Comparison of ENCODE assay signal across 26 cellular contexts in genomic region chr9:113148377-113148715, GRCh38.
"Had no signal": no experiment of that assay in that cellular context is flagged by ENCODE, and none has a peak within 500 bp of the region (broad histone marks: within the 10 kb centered on the region; RNA-seq: fewer than 3 reads in every experiment).

No MANE protein-coding gene starts in this region.

- FAIRE-seq: urothelium cell line had no signal

- H3K27me3 ChIP-seq: right atrium auricular region, upper lobe of right lung had no signal

- H2AFZ ChIP-seq: hepatocyte, neural progenitor cell had no signal

- H3K9ac ChIP-seq: neural progenitor cell had no signal

- H3K36me3 ChIP-seq: left ventricle myocardium inferior, neural progenitor cell, right atrium auricular region, spleen, thoracic aorta, tibial artery, upper lobe of right lung had no signal

- H3K27ac Mint-ChIP-seq: memory B cell; naive thymus-derived CD4-positive, alpha-beta T cell; neural progenitor cell; progenitor cell of endocrine pancreas; stimulated activated effector memory CD8-positive, alpha-beta T cell treated with anti-CD3 and anti-CD28 coated beads, Interleukin-12 subunit alpha, Interleukin-12 subunit beta, amount 100 ng/mL, for 72 hours had no signal

- H3K9me3 Mint-ChIP-seq: memory B cell; natural killer cell treated with Interleukin-12 subunit alpha and Interleukin-12 subunit beta and Interleukin-15 and Interleukin-18, amount 100 ng/mL, for 72 hours; stimulated activated effector memory CD8-positive, alpha-beta T cell treated with anti-CD3 and anti-CD28 coated beads, Interleukin-12 subunit alpha, Interleukin-12 subunit beta, amount 100 ng/mL, for 72 hours; stimulated activated naive CD8-positive, alpha-beta T cell treated with anti-CD3 and anti-CD28 coated beads, Interleukin-15, amount 100 ng/mL, for 72 hours had no signal

- H3K4me1 Mint-ChIP-seq: neural progenitor cell had no signal

- H3K4me3 Mint-ChIP-seq: memory B cell; natural killer cell treated with Interleukin-12 subunit alpha and Interleukin-12 subunit beta and Interleukin-15 and Interleukin-18, amount 100 ng/mL, for 72 hours; stimulated activated effector memory CD8-positive, alpha-beta T cell treated with anti-CD3 and anti-CD28 coated beads, Interleukin-12 subunit alpha, Interleukin-12 subunit beta, amount 100 ng/mL, for 72 hours; stimulated activated naive CD8-positive, alpha-beta T cell treated with anti-CD3 and anti-CD28 coated beads, Interleukin-15, amount 100 ng/mL, for 72 hours had no signal

- H3K9me3 ChIP-seq: heart right ventricle, left ventricle myocardium inferior, mucosa of descending colon, neutrophil, right atrium auricular region, spleen, thoracic aorta, tibial artery, upper lobe of right lung had no signal

- DNase-seq: heart right ventricle; islet precursor cell; left ventricle myocardium inferior; midbrain; mucosa of descending colon; naive thymus-derived CD4-positive, alpha-beta T cell; occipital lobe; spleen; stimulated activated CD4-positive, alpha-beta T cell treated with anti-CD3 and anti-CD28 coated beads, Interleukin-4, amount 100 ng/mL, for 24 hours; stimulated activated naive CD4-positive, alpha-beta T cell; stimulated activated naive CD8-positive, alpha-beta T cell treated with anti-CD3 and anti-CD28 coated beads, Interleukin-15, amount 100 ng/mL, for 72 hours; tibial artery; trophoblast cell; upper lobe of right lung had no signal

- H3K4me3 ChIP-seq: heart right ventricle, hepatocyte, left ventricle myocardium inferior, mucosa of descending colon, neural progenitor cell, right atrium auricular region, skin epidermis, spleen, thoracic aorta, tibial artery, upper lobe of right lung had no signal

- H3K36me3 Mint-ChIP-seq: natural killer cell treated with Interleukin-12 subunit alpha and Interleukin-12 subunit beta and Interleukin-15 and Interleukin-18, amount 100 ng/mL, for 72 hours; neural progenitor cell; stimulated activated effector memory CD8-positive, alpha-beta T cell treated with anti-CD3 and anti-CD28 coated beads, Interleukin-12 subunit alpha, Interleukin-12 subunit beta, amount 100 ng/mL, for 72 hours had no signal

- H3K79me2 ChIP-seq: hepatocyte had no signal

- H3K27ac ChIP-seq: hepatocyte, left ventricle myocardium inferior, neural progenitor cell, neutrophil, right atrium auricular region, skin epidermis, thoracic aorta, tibial artery had no signal

- H3K4me2 ChIP-seq: hepatocyte, neural progenitor cell had no signal

- ATAC-seq: heart right ventricle; mucosa of descending colon; naive thymus-derived CD4-positive, alpha-beta T cell; natural killer cell treated with Interleukin-12 subunit alpha and Interleukin-12 subunit beta and Interleukin-15 and Interleukin-18, amount 100 ng/mL, for 72 hours; sciatic nerve; stimulated activated effector memory CD8-positive, alpha-beta T cell treated with anti-CD3 and anti-CD28 coated beads, Interleukin-12 subunit alpha, Interleukin-12 subunit beta, amount 100 ng/mL, for 72 hours; stimulated activated naive CD8-positive, alpha-beta T cell treated with anti-CD3 and anti-CD28 coated beads, Interleukin-15, amount 100 ng/mL, for 72 hours had no signal
